1 cellular context compared by ENCODE assay signal in the genomic region with DNA sequence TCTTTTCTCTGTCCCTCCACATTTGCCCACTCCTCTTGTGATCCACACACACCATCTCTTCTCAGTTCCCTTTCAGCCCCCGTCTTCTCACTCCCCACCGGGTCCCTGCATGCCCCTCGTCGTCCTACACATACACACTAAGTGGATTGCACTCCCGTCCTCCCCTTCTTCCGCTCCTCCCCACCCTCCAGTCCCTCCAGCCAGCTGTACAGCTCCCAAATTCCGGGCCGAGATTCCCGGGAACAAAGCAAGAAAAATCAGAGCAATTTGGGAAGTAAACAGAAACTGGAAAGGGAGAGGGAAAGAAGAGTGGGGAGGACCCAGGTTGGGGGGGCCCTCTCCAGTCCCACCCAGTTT.
TF ChIP-seq lines count a peak whose summit lies in the region.

No MANE protein-coding gene starts in this region.

TF ChIP-seq in HEK293, 187 proteins besides CTCF, POLR2A, EP300 and RAD21 (continued from another document):
- TF ChIP-seq, protein P1, sequence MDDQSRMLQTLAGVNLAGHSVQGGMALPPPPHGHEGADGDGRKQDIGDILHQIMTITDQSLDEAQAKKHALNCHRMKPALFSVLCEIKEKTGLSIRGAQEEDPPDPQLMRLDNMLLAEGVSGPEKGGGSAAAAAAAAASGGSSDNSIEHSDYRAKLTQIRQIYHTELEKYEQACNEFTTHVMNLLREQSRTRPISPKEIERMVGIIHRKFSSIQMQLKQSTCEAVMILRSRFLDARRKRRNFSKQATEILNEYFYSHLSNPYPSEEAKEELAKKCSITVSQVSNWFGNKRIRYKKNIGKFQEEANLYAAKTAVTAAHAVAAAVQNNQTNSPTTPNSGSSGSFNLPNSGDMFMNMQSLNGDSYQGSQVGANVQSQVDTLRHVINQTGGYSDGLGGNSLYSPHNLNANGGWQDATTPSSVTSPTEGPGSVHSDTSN (CRISPR knock-in tag; IDR thresholded peaks at IDR 0.05) = no peak
- TF ChIP-seq, protein P2, sequence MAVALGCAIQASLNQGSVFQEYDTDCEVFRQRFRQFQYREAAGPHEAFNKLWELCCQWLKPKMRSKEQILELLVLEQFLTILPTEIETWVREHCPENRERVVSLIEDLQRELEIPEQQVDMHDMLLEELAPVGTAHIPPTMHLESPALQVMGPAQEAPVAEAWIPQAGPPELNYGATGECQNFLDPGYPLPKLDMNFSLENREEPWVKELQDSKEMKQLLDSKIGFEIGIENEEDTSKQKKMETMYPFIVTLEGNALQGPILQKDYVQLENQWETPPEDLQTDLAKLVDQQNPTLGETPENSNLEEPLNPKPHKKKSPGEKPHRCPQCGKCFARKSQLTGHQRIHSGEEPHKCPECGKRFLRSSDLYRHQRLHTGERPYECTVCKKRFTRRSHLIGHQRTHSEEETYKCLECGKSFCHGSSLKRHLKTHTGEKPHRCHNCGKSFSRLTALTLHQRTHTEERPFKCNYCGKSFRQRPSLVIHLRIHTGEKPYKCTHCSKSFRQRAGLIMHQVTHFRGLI (tag by site-specific recombination; IDR thresholded peaks at IDR 0.05) = no peak
- no peak for TF ChIP-seq ZNF133 (tag by site-specific recombination; IDR thresholded peaks at IDR 0.05)
- TF ChIP-seq ZNF670 (tag by site-specific recombination; IDR thresholded peaks at IDR 0.05; ENCODE audit: low read depth) = no peak
- TF ChIP-seq ZNF76 (tag by site-specific recombination; IDR thresholded peaks at IDR 0.05; ENCODE audit: borderline replicate concordance, low read depth) = peak; percentile 91
- no peak for TF ChIP-seq SP3 (tag by site-specific recombination; IDR thresholded peaks at IDR 0.05)
- TF ChIP-seq, protein P3, sequence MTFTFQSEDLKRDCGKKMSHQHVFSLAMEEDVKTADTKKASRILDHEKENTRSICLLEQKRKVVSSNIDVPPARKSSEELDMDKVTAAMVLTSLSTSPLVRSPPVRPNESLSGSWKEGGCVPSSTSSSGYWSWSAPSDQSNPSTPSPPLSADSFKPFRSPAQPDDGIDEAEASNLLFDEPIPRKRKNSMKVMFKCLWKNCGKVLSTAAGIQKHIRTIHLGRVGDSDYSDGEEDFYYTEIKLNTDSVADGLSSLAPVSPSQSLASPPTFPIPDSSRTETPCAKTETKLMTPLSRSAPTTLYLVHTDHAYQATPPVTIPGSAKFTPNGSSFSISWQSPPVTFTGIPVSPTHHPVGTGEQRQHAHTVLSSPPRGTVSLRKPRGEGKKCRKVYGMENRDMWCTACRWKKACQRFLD (tag by site-specific recombination; IDR thresholded peaks at IDR 0.05) = no peak
- no peak for TF ChIP-seq OSR2 (tag by site-specific recombination; IDR thresholded peaks at IDR 0.05)
- TF ChIP-seq MZF1 (tag by site-specific recombination; IDR thresholded peaks at IDR 0.05; ENCODE audit: borderline replicate concordance) = no peak
- TF ChIP-seq ZNF621 (tag by site-specific recombination; IDR thresholded peaks at IDR 0.05) = no peak
- TF ChIP-seq ZFP37 (tag by site-specific recombination; IDR thresholded peaks at IDR 0.05) = no peak
- peak; percentile 25; the same call in 1 of the 2 replicates for TF ChIP-seq ZNF391 (tag by site-specific recombination; IDR thresholded peaks at IDR 0.05; ENCODE audit: borderline replicate concordance, low read depth)
- no peak for TF ChIP-seq FEZF1 (tag by site-specific recombination; IDR thresholded peaks at IDR 0.05)
- TF ChIP-seq KLF7 (tag by site-specific recombination; IDR thresholded peaks at IDR 0.05; ENCODE audit: borderline replicate concordance) = no peak
- no peak for TF ChIP-seq KLF8 (tag by site-specific recombination; IDR thresholded peaks at IDR 0.05)
- no peak for TF ChIP-seq SCRT1 (tag by site-specific recombination; IDR thresholded peaks at IDR 0.05; ENCODE audit: borderline replicate concordance)
- TF ChIP-seq ZNF366 (tag by site-specific recombination; conservative IDR thresholded peaks at IDR 0.05) = peak; percentile 86
- TF ChIP-seq WT1 (tag by site-specific recombination; IDR thresholded peaks at IDR 0.05) = peak; percentile 73
- no peak for TF ChIP-seq ZNF561 (tag by site-specific recombination; IDR thresholded peaks at IDR 0.05; ENCODE audit: borderline replicate concordance)
- TF ChIP-seq ZNF292 (tag by site-specific recombination; IDR thresholded peaks at IDR 0.05; ENCODE audit: borderline replicate concordance, low read depth) = no peak
- no peak for TF ChIP-seq ZNF23 (tag by site-specific recombination; IDR thresholded peaks at IDR 0.05; ENCODE audit: borderline replicate concordance)
- peak; percentile 20; the same call in 1 of the 2 replicates for TF ChIP-seq ZNF157 (tag by site-specific recombination; IDR thresholded peaks at IDR 0.05)
- TF ChIP-seq, protein P4, sequence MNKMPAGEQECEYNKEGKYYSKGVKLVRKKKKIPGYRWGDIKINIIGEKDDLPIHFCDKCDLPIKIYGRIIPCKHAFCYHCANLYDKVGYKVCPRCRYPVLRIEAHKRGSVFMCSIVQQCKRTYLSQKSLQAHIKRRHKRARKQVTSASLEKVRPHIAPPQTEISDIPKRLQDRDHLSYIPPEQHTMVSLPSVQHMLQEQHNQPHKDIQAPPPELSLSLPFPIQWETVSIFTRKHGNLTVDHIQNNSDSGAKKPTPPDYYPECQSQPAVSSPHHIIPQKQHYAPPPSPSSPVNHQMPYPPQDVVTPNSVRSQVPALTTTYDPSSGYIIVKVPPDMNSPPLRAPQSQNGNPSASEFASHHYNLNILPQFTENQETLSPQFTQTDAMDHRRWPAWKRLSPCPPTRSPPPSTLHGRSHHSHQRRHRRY (tag by site-specific recombination; IDR thresholded peaks at IDR 0.05) = no peak
- TF ChIP-seq, protein P5, sequence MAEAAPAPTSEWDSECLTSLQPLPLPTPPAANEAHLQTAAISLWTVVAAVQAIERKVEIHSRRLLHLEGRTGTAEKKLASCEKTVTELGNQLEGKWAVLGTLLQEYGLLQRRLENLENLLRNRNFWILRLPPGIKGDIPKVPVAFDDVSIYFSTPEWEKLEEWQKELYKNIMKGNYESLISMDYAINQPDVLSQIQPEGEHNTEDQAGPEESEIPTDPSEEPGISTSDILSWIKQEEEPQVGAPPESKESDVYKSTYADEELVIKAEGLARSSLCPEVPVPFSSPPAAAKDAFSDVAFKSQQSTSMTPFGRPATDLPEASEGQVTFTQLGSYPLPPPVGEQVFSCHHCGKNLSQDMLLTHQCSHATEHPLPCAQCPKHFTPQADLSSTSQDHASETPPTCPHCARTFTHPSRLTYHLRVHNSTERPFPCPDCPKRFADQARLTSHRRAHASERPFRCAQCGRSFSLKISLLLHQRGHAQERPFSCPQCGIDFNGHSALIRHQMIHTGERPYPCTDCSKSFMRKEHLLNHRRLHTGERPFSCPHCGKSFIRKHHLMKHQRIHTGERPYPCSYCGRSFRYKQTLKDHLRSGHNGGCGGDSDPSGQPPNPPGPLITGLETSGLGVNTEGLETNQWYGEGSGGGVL (tag by site-specific recombination; IDR thresholded peaks at IDR 0.05) = peak; percentile 55
- TF ChIP-seq ZNF239 (tag by site-specific recombination; IDR thresholded peaks at IDR 0.05) = no peak
- TF ChIP-seq, protein P6, sequence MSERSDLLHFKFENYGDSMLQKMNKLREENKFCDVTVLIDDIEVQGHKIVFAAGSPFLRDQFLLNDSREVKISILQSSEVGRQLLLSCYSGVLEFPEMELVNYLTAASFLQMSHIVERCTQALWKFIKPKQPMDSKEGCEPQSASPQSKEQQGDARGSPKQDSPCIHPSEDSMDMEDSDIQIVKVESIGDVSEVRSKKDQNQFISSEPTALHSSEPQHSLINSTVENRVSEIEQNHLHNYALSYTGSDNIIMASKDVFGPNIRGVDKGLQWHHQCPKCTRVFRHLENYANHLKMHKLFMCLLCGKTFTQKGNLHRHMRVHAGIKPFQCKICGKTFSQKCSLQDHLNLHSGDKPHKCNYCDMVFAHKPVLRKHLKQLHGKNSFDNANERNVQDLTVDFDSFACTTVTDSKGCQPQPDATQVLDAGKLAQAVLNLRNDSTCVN (tag by site-specific recombination; optimal IDR thresholded peaks at IDR 0.05) = no peak
- peak; percentile 92 for TF ChIP-seq EGR2 (tag by site-specific recombination; IDR thresholded peaks at IDR 0.05; ENCODE audit: low read depth)
- TF ChIP-seq ZNF114 (tag by site-specific recombination; IDR thresholded peaks at IDR 0.05) = no peak
- TF ChIP-seq IKZF3 (tag by site-specific recombination; IDR thresholded peaks at IDR 0.05) = peak; percentile 90
- no peak for TF ChIP-seq ZNF473 (tag by site-specific recombination; IDR thresholded peaks at IDR 0.05)
- TF ChIP-seq ZNF423 (tag by site-specific recombination; IDR thresholded peaks at IDR 0.05) = no peak
- no peak for TF ChIP-seq ZNF24 (tag by site-specific recombination; IDR thresholded peaks at IDR 0.05)
- no peak for TF ChIP-seq ZNF558 (tag by site-specific recombination; IDR thresholded peaks at IDR 0.05)
